8 cellular contexts compared by ENCODE assay signal in the genomic region with DNA sequence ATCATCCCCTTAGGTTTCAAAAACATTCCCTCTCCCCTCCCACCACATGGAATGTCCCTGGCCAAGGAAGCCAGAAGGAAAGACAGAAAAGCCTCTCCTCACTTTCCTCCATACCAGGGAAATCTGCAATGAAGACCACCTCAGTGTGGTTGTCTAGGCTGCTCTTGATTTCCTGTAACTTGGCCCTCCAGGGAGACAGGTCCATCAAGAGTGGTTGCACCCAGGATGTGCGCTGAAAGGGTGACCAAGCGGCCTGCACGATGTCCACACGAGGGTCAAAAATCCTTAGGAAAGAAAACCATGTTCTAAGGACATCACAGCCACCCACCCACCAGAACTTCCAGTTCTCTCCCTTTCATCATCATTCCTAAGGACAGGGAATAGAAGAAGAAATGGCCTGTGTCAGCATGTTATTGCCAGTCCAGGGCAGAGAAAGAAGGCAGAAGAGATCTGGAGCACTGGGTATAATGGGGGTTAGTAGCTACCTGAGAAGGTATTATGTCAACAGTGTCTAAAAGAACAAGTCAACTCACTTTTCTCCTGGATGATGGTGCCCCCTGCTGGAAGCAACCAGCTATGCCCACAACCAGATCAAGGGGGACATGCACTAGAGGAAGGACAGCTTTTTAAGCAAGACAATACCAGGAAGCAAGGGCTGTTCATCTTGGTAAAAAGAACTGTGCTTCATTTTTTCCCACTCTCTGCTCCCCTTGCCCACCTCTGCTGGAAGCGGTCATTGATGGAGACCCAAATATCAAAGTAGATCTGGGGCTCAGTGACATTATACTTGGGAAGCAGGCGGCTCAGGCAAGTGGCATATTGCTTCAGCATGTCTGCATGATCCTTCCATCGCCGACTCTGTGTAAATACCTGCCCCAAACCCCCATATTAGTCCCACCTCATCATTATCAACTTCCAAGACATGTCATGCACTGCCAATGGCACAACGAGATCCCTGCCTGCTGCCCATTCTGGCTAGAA. TPM values are rescaled to one million over a fixed set of nuclear protein-coding genes. Genes with fewer than 3 reads are reported as not detected.
A peak's percentile ranks its signal among the peaks of the same experiment; 100 is the strongest.
DNase-seq lines count a peak whose midpoint lies in the region; ATAC-seq and TF ChIP-seq lines count a peak whose summit lies in the region.

No MANE protein-coding gene starts in this region.

- no peaks in the 10 kb centered on the region for H3K27me3 Mint-ChIP-seq in CD8-positive, alpha-beta memory T cell

- POLR2A ChIA-PET in CD8-positive, alpha-beta memory T cell (lab: Charles Lee) = interaction anchor here (0.6 to 4.3 kb wide), 6 partner anchors 9 to 204 kb away, joined by 4 to 24 read pairs (median 6); partner anchors contain the start of genes ELMOD3, GGCX, MAT2A and RETSAT

- peaks cover 33% of the 10 kb centered on the region for H3K36me3 ChIP-seq in CD8-positive, alpha-beta memory T cell (ENCODE audit: insufficient read depth, low read length)
- peaks cover 54% of the 10 kb centered on the region for H3K36me3 ChIP-seq in MG63
- peaks cover 42% of the 10 kb centered on the region for H3K36me3 ChIP-seq in thoracic aorta

- CTCF ChIA-PET in CD8-positive, alpha-beta memory T cell (lab: Charles Lee) = interaction anchor here (0.6 to 14.9 kb wide), 31 partner anchors 9 to 286 kb away, joined by 3 to 327 read pairs (median 4); partner anchors contain the start of genes C2orf68, ELMOD3, GGCX and MAT2A

- peak overlapping the region in 1 of 7 donors; percentile 1 for H3K4me3 Mint-ChIP-seq in CD8-positive, alpha-beta memory T cell

- ATAC-seq in GM21367 (IDR thresholded peaks at IDR 0.05; ENCODE audit: unreplicated experiment) = peak; percentile 47
- ATAC-seq in thoracic aorta (ENCODE audit: insufficient number of reproducible peaks, low FRiP score, low read depth) = peak; percentile 38

- DNase-seq in CD8-positive, alpha-beta memory T cell = peak; percentile 79 to 91 (median 84)
- peak; percentile 41 for DNase-seq in MG63
- DNase-seq in SHP77 treated with DMSO at 0.1 percent for 48 hours (lab: John Stamatoyannopoulos, UW) = peak; percentile 20
- peak; percentile 75 to 83 for DNase-seq in activated T-helper 1 cell treated with anti-CD3 and anti-CD28 coated beads, Interleukin-2, amount 50 U/mL, for 16 hours (ENCODE audit: low read depth in 1 of 2, low spot score in 1 of 2)
- peak; percentile 61 for DNase-seq in fibroblast of the conjunctiva (ENCODE audit: low read depth)
- peak; percentile 77 for DNase-seq in occipital lobe (lab: John Stamatoyannopoulos, UW)
- peak; percentile 52 for DNase-seq in thoracic aorta (ENCODE audit: low spot score)

- H3K4me3 ChIP-seq in CD8-positive, alpha-beta memory T cell (ENCODE audit: low read length) = no peak overlapping the region
- H3K4me3 ChIP-seq in MG63 (no peak overlapping the region), thoracic aorta (no peak overlapping the region)

- peak; percentile 93 for TF ChIP-seq CTCF in thoracic aorta (IDR thresholded peaks at IDR 0.05)

- H3K36me3 Mint-ChIP-seq in CD8-positive, alpha-beta memory T cell = peaks cover 0 to 86% (median 12%) of the 10 kb centered on the region in 3 donors

- H3K9me3 Mint-ChIP-seq in CD8-positive, alpha-beta memory T cell = no peaks in the 10 kb centered on the region

- no peak overlapping the region for H3K27ac ChIP-seq in CD8-positive, alpha-beta memory T cell (ENCODE audit: low read depth, low read length)
- H3K27ac ChIP-seq in thoracic aorta = no peak overlapping the region

- no peaks in the 10 kb centered on the region for H3K4me1 ChIP-seq in CD8-positive, alpha-beta memory T cell (ENCODE audit: insufficient read depth, low read length)
- no peaks in the 10 kb centered on the region for H3K4me1 ChIP-seq in thoracic aorta (ENCODE audit: control insufficient read depth in 1 of 2, low read depth in 2 of 2)

- peak overlapping the region in 5 of 8 donors; percentile 11 to 61 (median 23) for H3K27ac Mint-ChIP-seq in CD8-positive, alpha-beta memory T cell

- no peaks in the 10 kb centered on the region for H3K9me3 ChIP-seq in CD8-positive, alpha-beta memory T cell (ENCODE audit: low read length)
- H3K9me3 ChIP-seq in MG63 = no peaks in the 10 kb centered on the region
- H3K9me3 ChIP-seq in thoracic aorta = no peaks in the 10 kb centered on the region

- no peaks in the 10 kb centered on the region for H3K27me3 ChIP-seq in CD8-positive, alpha-beta memory T cell (ENCODE audit: insufficient read depth, low read length, poor library complexity, severe bottlenecking)
- H3K27me3 ChIP-seq in MG63 = no peaks in the 10 kb centered on the region
- H3K27me3 ChIP-seq in thoracic aorta (replicated peaks; ENCODE audit: insufficient read depth) = no peaks in the 10 kb centered on the region

- H3K4me1 Mint-ChIP-seq in CD8-positive, alpha-beta memory T cell = peaks cover 3 to 6% (median 5%) of the 10 kb centered on the region in 3 donors

RNA-seq across cellular contexts. Expression of gene GGCX, which starts 9.3 kb away (rescaled TPM):
- total RNA-seq in CD8-positive, alpha-beta memory T cell = 10 to 100 TPM; 22.3 to 23.3 TPM
- 15.7 TPM for polyA plus RNA-seq in CD8-positive, alpha-beta memory T cell
- total RNA-seq in MG63 (2014; rRNA removed; shearing (Covaris generic); ENCODE audit: low replicate concordance) = 28.9 and 45.6 TPM in 2 replicates
- 32.6 TPM for total RNA-seq in occipital lobe
- 10 to 100 TPM; 28.4 to 38.4 TPM for total RNA-seq in thoracic aorta

RNA-seq across cellular contexts. Expression of gene MAT2A, which starts 13.0 kb away (rescaled TPM):
- 100 to 1,000 TPM; 371 to 376 TPM for total RNA-seq in CD8-positive, alpha-beta memory T cell
- 121 TPM for polyA plus RNA-seq in CD8-positive, alpha-beta memory T cell
- total RNA-seq in MG63 (2014; rRNA removed; shearing (Covaris generic); ENCODE audit: low replicate concordance) = 116 and 137 TPM in 2 replicates
- total RNA-seq in occipital lobe (95.1 TPM), thoracic aorta (100 to 1,000 TPM; 230 to 475 TPM)

RNA-seq across cellular contexts. Expression of gene VAMP8, which starts 25.4 kb away (rescaled TPM):
- total RNA-seq in CD8-positive, alpha-beta memory T cell = 10 to 100 TPM; 94.4 to 95.4 TPM
- 355 TPM for polyA plus RNA-seq in CD8-positive, alpha-beta memory T cell
- total RNA-seq in MG63 (2014; rRNA removed; shearing (Covaris generic); ENCODE audit: low replicate concordance) = not detected in 2 replicates
- total RNA-seq in occipital lobe (0.94 TPM), thoracic aorta (10 to 100 TPM; 30.9 to 34.9 TPM)

RNA-seq across cellular contexts. Expression of gene VAMP5, which starts 32.2 kb away (rescaled TPM):
- 10 to 100 TPM; 26.4 to 28.0 TPM for total RNA-seq in CD8-positive, alpha-beta memory T cell
- polyA plus RNA-seq in CD8-positive, alpha-beta memory T cell = 151 TPM
- 8.3 and 76.7 TPM in 2 replicates for total RNA-seq in MG63 (2014; rRNA removed; shearing (Covaris generic); ENCODE audit: low replicate concordance)
- 3.6 TPM for total RNA-seq in occipital lobe
- 10 to 100 TPM; 27.1 to 42.8 TPM for total RNA-seq in thoracic aorta

RNA-seq across cellular contexts. Expression of gene RNF181, which starts 43.6 kb away (rescaled TPM):
- total RNA-seq in CD8-positive, alpha-beta memory T cell = 10 to 100 TPM; 88.2 to 95.1 TPM
- 181 TPM for polyA plus RNA-seq in CD8-positive, alpha-beta memory T cell
- total RNA-seq in MG63 (2014; rRNA removed; shearing (Covaris generic); ENCODE audit: low replicate concordance) = 167 and 209 TPM in 2 replicates
- total RNA-seq in occipital lobe = 38.8 TPM
- total RNA-seq in thoracic aorta = 100 to 1,000 TPM; 107 to 124 TPM

Comparison
In these comparisons a context has a peak if more than half of its experiments do, and no peak if none do; other contexts are left out.
1. DNase-seq: peak in every context shown above with its lines; median percentile 84 in CD8-positive, alpha-beta memory T cell; 79 in activated T-helper 1 cell treated with anti-CD3 and anti-CD28 coated beads, Interleukin-2, amount 50 U/mL, for 16 hours; 77 in occipital lobe; 61 in fibroblast of the conjunctiva; 52 in thoracic aorta; 41 in MG63; 20 in SHP77 treated with DMSO at 0.1 percent for 48 hours.
2. RNA of gene VAMP8, which starts 25.4 kb away (total RNA-seq): 94.4 to 95.4 TPM in CD8-positive, alpha-beta memory T cell and 30.9 to 34.9 TPM in thoracic aorta; 0.94 TPM in occipital lobe (single experiment) and not detected in MG63; every median in the first group is over 10 times any median in the second.